Comparison of ENCODE assay signal across 23 cellular contexts in genomic region chr20:37102571-37102970, GRCh38.
"Had no signal": no experiment of that assay in that cellular context is flagged by ENCODE, and none has a peak within 500 bp of the region (broad histone marks: within the 10 kb centered on the region; RNA-seq: fewer than 3 reads in every experiment).

No MANE protein-coding gene starts in this region.

- H3K4me3 ChIP-seq: cardiac muscle cell, SK-N-MC had no signal

- H3K27me3 ChIP-seq: brain microvascular endothelial cell, cardiac muscle cell had no signal

- ATAC-seq: activated CD4-positive, CD25-positive, alpha-beta regulatory T cell treated with anti-CD3 and anti-CD28 coated beads, Interleukin-2, amount 50 U/mL, for 24 hours; activated CD8-positive, alpha-beta T cell treated with anti-CD3 and anti-CD28 coated beads for 36 hours; activated T-cell treated with anti-CD3 and anti-CD28 coated beads, Interleukin-2, amount 50 U/mL, for 72 hours; Right ventricle myocardium inferior; T-cell had no signal

- H3K36me3 ChIP-seq: brain microvascular endothelial cell, cardiac muscle cell had no signal

- H3K27ac ChIP-seq: brain microvascular endothelial cell, cardiac muscle cell, SK-N-MC had no signal

- DNase-seq: activated CD4-positive, alpha-beta T cell treated with anti-CD3 and anti-CD28 coated beads for 4 hours; activated CD8-positive, alpha-beta memory T cell treated with anti-CD3 and anti-CD28 coated beads, Interleukin-2, amount 50 U/mL, for 4 hours; activated CD8-positive, alpha-beta T cell treated with anti-CD3 and anti-CD28 coated beads for 36 hours; activated gamma-delta T cell treated with Interleukin-2 at 50 U/mL for 16 hours; activated naive CD4-positive, alpha-beta T cell treated with anti-CD3 and anti-CD28 coated beads, Interleukin-2, amount 10 ng/mL, durations not matched to agents 7 days and 5 days; activated naive CD8-positive, alpha-beta T cell treated with anti-CD3 and anti-CD28 coated beads for 36 hours; activated T-cell treated with anti-CD3 and anti-CD28 coated beads, Interleukin-2, amount 50 U/mL, for 72 hours; brain microvascular endothelial cell; cerebellar nuclear complex; Kasumi-1; NCI-H1048; NCI-H146; NCI-H187 treated with DMSO at 0.1 percent for 48 hours; NCI-H2081 treated with DMSO at 0.1 percent for 48 hours; NCI-H226; NCI-H748 treated with DMSO at 0.1 percent for 48 hours; T-cell; T-helper 2 cell; T1000 had no signal
